ENCODE assay signal across 8 cellular contexts in the genomic region with DNA sequence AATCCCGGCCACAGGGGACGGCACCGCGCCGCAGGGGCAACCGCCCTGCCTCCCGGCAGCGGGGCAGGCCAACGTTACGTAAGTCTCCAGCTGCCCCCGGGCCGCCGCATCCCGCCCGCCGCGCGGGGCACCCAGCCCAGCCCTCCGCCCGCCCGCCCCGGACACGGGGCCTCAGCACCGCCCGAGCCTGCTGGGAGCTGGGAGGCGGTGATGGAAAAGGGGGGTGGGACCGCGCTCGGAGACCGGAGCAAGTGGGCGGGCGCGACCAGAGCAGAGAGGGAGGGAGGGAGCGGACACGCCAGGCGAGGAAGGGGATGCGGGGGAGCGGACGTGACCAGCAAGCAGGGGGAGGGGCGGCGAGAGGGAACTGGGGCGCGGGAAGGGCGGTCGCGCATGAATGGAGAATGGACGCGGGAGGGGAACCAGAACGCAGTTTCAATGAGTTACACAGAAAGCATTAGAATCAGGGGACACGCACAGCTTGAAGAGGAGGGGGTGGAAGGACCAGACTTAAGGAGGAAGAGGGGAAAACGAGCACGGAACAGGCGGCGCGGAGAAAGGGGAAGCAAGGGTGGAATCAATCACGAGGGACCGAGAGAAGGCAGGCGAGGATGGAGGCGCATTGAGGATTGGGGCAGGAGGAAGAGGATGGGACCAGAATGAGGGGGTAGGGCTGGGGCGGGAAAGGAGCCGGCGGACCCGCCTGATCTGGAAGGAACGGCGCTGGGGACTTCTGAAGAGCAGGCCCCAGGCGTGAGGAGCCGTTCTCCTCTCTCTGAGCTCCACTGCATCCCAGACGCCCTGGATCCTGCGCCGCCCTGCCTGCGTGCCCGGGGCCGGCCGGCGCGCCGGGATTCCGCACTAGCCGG. TPM values are rescaled to one million over a fixed set of nuclear protein-coding genes. Genes with fewer than 3 reads are reported as not detected.
A peak's percentile ranks its signal among the peaks of the same experiment; 100 is the strongest.
DNase-seq lines count a peak whose midpoint lies in the region; ATAC-seq and TF ChIP-seq lines count a peak whose summit lies in the region.

No MANE protein-coding gene starts in this region.

- H3K27me3 Mint-ChIP-seq in chondrocyte (ENCODE audit: low read depth), result no peaks in the 10 kb centered on the region

- no peak for TF ChIP-seq CTCF in chondrocyte (IDR thresholded peaks at IDR 0.05)

- H3K9me3 Mint-ChIP-seq in chondrocyte (ENCODE audit: low read depth), result no peaks in the 10 kb centered on the region

- TF ChIP-seq POLR2A in GM19099 (IDR thresholded peaks at IDR 0.05; ENCODE audit: extremely low read depth, insufficient read length, low read depth), result peak; percentile 45

- H3K36me3 Mint-ChIP-seq in chondrocyte (ENCODE audit: low read depth), result peaks cover 3% of the 10 kb centered on the region

- H3K4me3 Mint-ChIP-seq in chondrocyte (ENCODE audit: unreplicated experiment), result peak overlapping the region; percentile 97

- peaks cover 54% of the 10 kb centered on the region for H3K4me1 Mint-ChIP-seq in chondrocyte (ENCODE audit: low read depth)

- ATAC-seq in HG03175 (IDR thresholded peaks at IDR 0.05; ENCODE audit: unreplicated experiment), result no peak

- H3K27ac Mint-ChIP-seq in chondrocyte (ENCODE audit: unreplicated experiment), result peak overlapping the region; percentile 98

- DNase-seq in A172 (ENCODE audit: low spot score) (peak; percentile 77), NCI-H2227 treated with DMSO at 0.1 percent for 48 hours (lab: John Stamatoyannopoulos, UW) (peak; percentile 81), chondrocyte (ENCODE audit: low spot score) (peak; percentile 97), kidney glomerular epithelial cell (lab: John Stamatoyannopoulos, UW) (peak; percentile 72)
- DNase-seq in activated CD4-positive, alpha-beta T cell treated with anti-CD3 and anti-CD28 coated beads for 1 hour, result peak; percentile 56
- peak; percentile 85 to 93 (median 88) for DNase-seq in stimulated activated CD4-positive, alpha-beta T cell treated with anti-CD3 and anti-CD28 coated beads, Interleukin-12 subunit alpha, Interleukin-12 subunit beta, amount 100 ng/mL, for 48 hours (ENCODE audit: low read depth in 2 of 3, low spot score in 1 of 3)

RNA-seq across cellular contexts. Expression of gene PKM, which starts 0.6 kb away (rescaled TPM):
- 2,848 and 2,886 TPM in 2 replicates for total RNA-seq in A172 (2014; rRNA removed; shearing (Covaris generic))
- 909 to 976 TPM (median 944 TPM) in 3 replicates for total RNA-seq in chondrocyte

RNA-seq across cellular contexts. Expression of gene GRAMD2A, which starts 32.8 kb away (rescaled TPM):
- total RNA-seq in A172 (2014; rRNA removed; shearing (Covaris generic)), result 3.2 TPM in 1 of 2 replicates, not detected in the other
- total RNA-seq in chondrocyte, result 0.32 to 0.77 TPM (median 0.65 TPM) in 3 replicates

RNA-seq across cellular contexts. Expression of gene PARP6, which starts 41.9 kb away (rescaled TPM):
- 30.4 and 32.3 TPM in 2 replicates for total RNA-seq in A172 (2014; rRNA removed; shearing (Covaris generic))
- 72.4 to 73.1 TPM (median 72.5 TPM) in 3 replicates for total RNA-seq in chondrocyte
